ENCODE assay signal across 9 cellular contexts in the genomic region with DNA sequence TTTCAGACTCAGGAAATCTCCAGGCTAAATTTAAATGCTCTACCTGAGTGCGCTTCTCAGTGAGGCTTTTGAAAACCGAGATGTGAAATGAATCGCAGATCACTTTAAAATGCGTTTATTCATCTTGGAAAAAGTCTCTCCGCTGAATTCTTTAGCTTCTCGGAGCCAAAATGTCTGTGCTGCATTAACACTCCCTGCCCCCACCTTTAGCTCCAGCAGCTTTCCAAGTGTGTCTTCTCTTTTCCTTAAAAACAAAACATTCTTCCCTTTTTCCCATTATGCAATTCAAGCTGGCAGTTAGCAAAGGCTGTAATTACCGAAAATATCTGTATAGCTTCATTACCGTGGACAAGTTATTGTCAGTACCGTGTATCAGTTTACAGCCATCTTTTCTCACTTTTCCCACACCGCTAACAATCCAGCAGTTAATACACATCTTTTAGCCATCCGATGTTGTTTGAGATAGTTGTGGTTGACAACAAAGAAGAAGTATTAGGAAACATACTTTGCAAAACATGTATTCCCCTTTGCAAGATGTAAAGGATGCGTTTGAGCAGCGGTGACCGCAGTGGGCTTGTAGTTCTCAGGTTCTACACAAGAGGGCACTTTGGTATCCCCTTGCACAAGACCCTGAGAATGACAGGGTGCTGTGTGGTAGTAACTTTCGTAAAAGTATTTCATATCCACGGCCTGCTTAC.
DNase-seq lines count a peak whose midpoint lies in the region; ATAC-seq and TF ChIP-seq lines count a peak whose summit lies in the region.
"Had no signal": no experiment of that assay in that cellular context is flagged by ENCODE, and none has a peak within 500 bp of the region (broad histone marks: within the 10 kb centered on the region; RNA-seq: fewer than 3 reads in every experiment).

No MANE protein-coding gene starts in this region.

- H3K36me3 Mint-ChIP-seq in activated CD8-positive, alpha-beta T cell treated with anti-CD3 and anti-CD28 coated beads for 36 hours (ENCODE audit: low read depth) = peaks cover 3% of the 10 kb centered on the region
- H3K36me3 Mint-ChIP-seq in activated CD8-positive, alpha-beta T cell treated with anti-CD3 and anti-CD28 coated beads, Interleukin-2, amount 10 ng/mL, durations not matched to agents 7 days and 5 days (ENCODE audit: low read depth) = no peaks in the 10 kb centered on the region

- no peaks in the 10 kb centered on the region for H3K4me1 ChIP-seq in uterus

- peak; percentile 36 for TF ChIP-seq CTCF in activated CD8-positive, alpha-beta T cell treated with anti-CD3 and anti-CD28 coated beads for 36 hours (IDR thresholded peaks at IDR 0.05)
- TF ChIP-seq CTCF in uterus (IDR thresholded peaks at IDR 0.05) = peak; percentile 25 to 49 (median 39)

- CTCF ChIA-PET in activated CD8-positive, alpha-beta T cell treated with anti-CD3 and anti-CD28 coated beads for 36 hours (lab: Charles Lee) = interaction anchor here (1.0 kb wide), 1 partner anchor 33 kb away, joined by 3 read pairs; no protein-coding TSS in a partner anchor
- CTCF ChIA-PET in activated CD8-positive, alpha-beta T cell treated with anti-CD3 and anti-CD28 coated beads, Interleukin-2, amount 10 ng/mL, durations not matched to agents 7 days and 5 days (lab: Charles Lee) = interaction anchor here (1.0 kb wide), 1 partner anchor 21 kb away, joined by 3 read pairs; no protein-coding TSS in a partner anchor

- intact Hi-C loops in activated CD8-positive, alpha-beta T cell treated with anti-CD3 and anti-CD28 coated beads for 36 hours (cut with micrococcal nuclease) = no loop called here
- intact Hi-C loops in uterus (cut with DNase I; ENCODE audit: low total_unique reads) = no loop called here

- POLR2A ChIA-PET in activated CD8-positive, alpha-beta T cell treated with anti-CD3 and anti-CD28 coated beads for 36 hours (lab: Charles Lee) = no interaction called here
- POLR2A ChIA-PET in activated CD8-positive, alpha-beta T cell treated with anti-CD3 and anti-CD28 coated beads, Interleukin-2, amount 10 ng/mL, durations not matched to agents 7 days and 5 days (lab: Charles Lee) = no interaction called here

- H3K27me3 ChIP-seq in uterus = no peaks in the 10 kb centered on the region

- peak overlapping the region; percentile 36 to 64 for H3K27ac ChIP-seq in uterus

- H3K27ac Mint-ChIP-seq in activated CD8-positive, alpha-beta T cell treated with anti-CD3 and anti-CD28 coated beads for 36 hours = no peak overlapping the region
- H3K27ac Mint-ChIP-seq in activated CD8-positive, alpha-beta T cell treated with anti-CD3 and anti-CD28 coated beads, Interleukin-2, amount 10 ng/mL, durations not matched to agents 7 days and 5 days = no peak overlapping the region

- ATAC-seq in activated CD8-positive, alpha-beta T cell treated with anti-CD3 and anti-CD28 coated beads for 36 hours = no peak
- no peak for ATAC-seq in activated CD8-positive, alpha-beta T cell treated with anti-CD3 and anti-CD28 coated beads, Interleukin-2, amount 10 ng/mL, durations not matched to agents 7 days and 5 days

- H3K9me3 Mint-ChIP-seq in activated CD8-positive, alpha-beta T cell treated with anti-CD3 and anti-CD28 coated beads for 36 hours = no peaks in the 10 kb centered on the region
- no peaks in the 10 kb centered on the region for H3K9me3 Mint-ChIP-seq in activated CD8-positive, alpha-beta T cell treated with anti-CD3 and anti-CD28 coated beads, Interleukin-2, amount 10 ng/mL, durations not matched to agents 7 days and 5 days (ENCODE audit: insufficient read depth)

- H3K4me1 Mint-ChIP-seq in activated CD8-positive, alpha-beta T cell treated with anti-CD3 and anti-CD28 coated beads for 36 hours (ENCODE audit: low read depth) = no peaks in the 10 kb centered on the region
- no peaks in the 10 kb centered on the region for H3K4me1 Mint-ChIP-seq in activated CD8-positive, alpha-beta T cell treated with anti-CD3 and anti-CD28 coated beads, Interleukin-2, amount 10 ng/mL, durations not matched to agents 7 days and 5 days (ENCODE audit: low read depth)

- no peak overlapping the region for H3K4me3 Mint-ChIP-seq in activated CD8-positive, alpha-beta T cell treated with anti-CD3 and anti-CD28 coated beads for 36 hours
- no peak overlapping the region for H3K4me3 Mint-ChIP-seq in activated CD8-positive, alpha-beta T cell treated with anti-CD3 and anti-CD28 coated beads, Interleukin-2, amount 10 ng/mL, durations not matched to agents 7 days and 5 days

- no peaks in the 10 kb centered on the region for H3K9me3 ChIP-seq in uterus

- peak overlapping the region in 1 of 2 donors; percentile 5 for H3K4me3 ChIP-seq in uterus

- no peaks in the 10 kb centered on the region for H3K36me3 ChIP-seq in uterus

- DNase-seq in activated CD8-positive, alpha-beta T cell treated with anti-CD3 and anti-CD28 coated beads for 36 hours = peak; percentile 18
- DNase-seq in activated CD8-positive, alpha-beta T cell treated with anti-CD3 and anti-CD28 coated beads, Interleukin-2, amount 10 ng/mL, durations not matched to agents 7 days and 5 days = no peak
- DNase-seq in SKM-1 treated with dmso at 0.1 percent for 144 hours (lab: John Stamatoyannopoulos, UW; ENCODE audit: unreplicated experiment) (peak; percentile 28), iPS-NIHi11 (ENCODE audit: low spot score) (peak; percentile 62), uterus (peak; percentile 59 to 66), NCI-H226 (no peak), KG1 (lab: John Stamatoyannopoulos, UW) (no peak)
- no peak for DNase-seq in stimulated activated naive CD4-positive, alpha-beta T cell (lab: John Stamatoyannopoulos, UW)
- DNase-seq: effector CD8-positive, alpha-beta T cell had no signal

- H3K27me3 Mint-ChIP-seq in activated CD8-positive, alpha-beta T cell treated with anti-CD3 and anti-CD28 coated beads for 36 hours = no peaks in the 10 kb centered on the region
- no peaks in the 10 kb centered on the region for H3K27me3 Mint-ChIP-seq in activated CD8-positive, alpha-beta T cell treated with anti-CD3 and anti-CD28 coated beads, Interleukin-2, amount 10 ng/mL, durations not matched to agents 7 days and 5 days (ENCODE audit: low read depth)

- no peak for TF ChIP-seq POLR2A in uterus (IDR thresholded peaks at IDR 0.05)

Comparison
In these comparisons a context has a peak if more than half of its experiments do, and no peak if none do; other contexts are left out.
1. DNase-seq: peak in activated CD8-positive, alpha-beta T cell treated with anti-CD3 and anti-CD28 coated beads for 36 hours (single experiment), SKM-1 treated with dmso at 0.1 percent for 144 hours (single experiment), iPS-NIHi11 (single experiment) and uterus (2 of 2); none in activated CD8-positive, alpha-beta T cell treated with anti-CD3 and anti-CD28 coated beads, Interleukin-2, amount 10 ng/mL, durations not matched to agents 7 days and 5 days (single experiment), NCI-H226 (single experiment), stimulated activated naive CD4-positive, alpha-beta T cell (0 of 6) and KG1 (single experiment).